ENCODE assay signal across 30 cellular contexts in genomic region chr12:14903386-14904098, GRCh38. TPM values are rescaled to one million over a fixed set of nuclear protein-coding genes. Genes with fewer than 3 reads are reported as not detected.
DNase-seq lines count a peak whose midpoint lies in the region; ATAC-seq and TF ChIP-seq lines count a peak whose summit lies in the region.
"Had no signal": no experiment of that assay in that cellular context is flagged by ENCODE, and none has a peak within 500 bp of the region (broad histone marks: within the 10 kb centered on the region; RNA-seq: fewer than 3 reads in every experiment).

No MANE protein-coding gene starts in this region.

- peaks cover 7% of the 10 kb centered on the region for H3K9me3 Mint-ChIP-seq in mesothelial cell of epicardium
- H3K9me3 Mint-ChIP-seq: activated naive CD8-positive, alpha-beta T cell treated with anti-CD3 and anti-CD28 coated beads, Interleukin-2, amount 50 U/mL, for 24 hours; T-helper 1 cell treated with Interleukin-12 subunit alpha and Interleukin-12 subunit beta and Interleukin-4 antibody, amounts not matched to agents 30 μg/mL and 1 μg/mL, for 36 hours had no signal

- 92 to 94% (median 93%) methylated on average over 5 of the region's 5 CpGs for WGBS in heart left ventricle, 4 donors

- no peak for DNase-seq in right atrium auricular region (ENCODE audit: low spot score)
- no peak for DNase-seq in heart left ventricle
- no peak for DNase-seq in mesothelial cell of epicardium (ENCODE audit: low spot score in 2 of 2, unreplicated experiment in 2 of 2)
- DNase-seq in activated CD8-positive, alpha-beta memory T cell treated with anti-CD3 and anti-CD28 coated beads, Interleukin-2, amount 50 U/mL, for 48 hours, result no peak
- DNase-seq: activated CD4-positive, alpha-beta T cell treated with anti-CD3 and anti-CD28 coated beads for 1 hour; activated CD8-positive, alpha-beta T cell treated with anti-CD3 and anti-CD28 coated beads, Interleukin-2, amount 10 ng/mL, durations not matched to agents 7 days and 5 days; activated gamma-delta T cell; activated naive CD8-positive, alpha-beta T cell treated with anti-CD3 and anti-CD28 coated beads, Interleukin-2, amount 50 U/mL, for 24 hours; body of pancreas; COR-L47; DMS79 treated with DMSO at 0.1 percent for 48 hours; H7; kidney; MM.1S; NCI-H1417; NCI-H2029 treated with DMSO at 0.1 percent for 48 hours; NCI-H446 treated with DMSO at 0.1 percent for 48 hours; sigmoid colon; stimulated activated CD4-positive, alpha-beta T cell treated with anti-CD3 and anti-CD28 coated beads, Interleukin-15, amount 100 ng/mL, for 24 hours; stimulated activated naive CD4-positive, alpha-beta T cell; thyroid gland had no signal

- no peak for ATAC-seq in heart left ventricle
- no peak for ATAC-seq in HG02981 (IDR thresholded peaks at IDR 0.05; ENCODE audit: unreplicated experiment)
- no peak for ATAC-seq in HG03196 (IDR thresholded peaks at IDR 0.05; ENCODE audit: unreplicated experiment)
- ATAC-seq: activated CD8-positive, alpha-beta T cell treated with anti-CD3 and anti-CD28 coated beads, Interleukin-2, amount 10 ng/mL, durations not matched to agents 7 days and 5 days; activated naive CD8-positive, alpha-beta T cell treated with anti-CD3 and anti-CD28 coated beads, Interleukin-2, amount 50 U/mL, for 24 hours; body of pancreas had no signal

- peaks cover 12% of the 10 kb centered on the region for H3K36me3 Mint-ChIP-seq in mesothelial cell of epicardium

- H3K27me3 ChIP-seq in right atrium auricular region, result no peaks in the 10 kb centered on the region
- no peaks in the 10 kb centered on the region for H3K27me3 ChIP-seq in heart left ventricle
- H3K27me3 ChIP-seq: BLaER1 treated with 17β-estradiol and CSF1 and Interleukin-3, amounts not matched to agents 10 nM and 100 nM; body of pancreas; sigmoid colon; thyroid gland had no signal

- no peak for TF ChIP-seq POLR2A in heart left ventricle (IDR thresholded peaks at IDR 0.05)

- no peak overlapping the region for H3K4me3 Mint-ChIP-seq in mesothelial cell of epicardium
- H3K4me3 Mint-ChIP-seq: activated CD8-positive, alpha-beta T cell treated with anti-CD3 and anti-CD28 coated beads, Interleukin-2, amount 10 ng/mL, durations not matched to agents 7 days and 5 days; activated naive CD8-positive, alpha-beta T cell treated with anti-CD3 and anti-CD28 coated beads, Interleukin-2, amount 50 U/mL, for 24 hours; T-helper 1 cell treated with Interleukin-12 subunit alpha and Interleukin-12 subunit beta and Interleukin-4 antibody, amounts not matched to agents 30 μg/mL and 1 μg/mL, for 36 hours had no signal

- peak overlapping the region; percentile 92 for H3K27ac Mint-ChIP-seq in mesothelial cell of epicardium
- H3K27ac Mint-ChIP-seq: activated CD8-positive, alpha-beta T cell treated with anti-CD3 and anti-CD28 coated beads, Interleukin-2, amount 10 ng/mL, durations not matched to agents 7 days and 5 days; activated naive CD8-positive, alpha-beta T cell treated with anti-CD3 and anti-CD28 coated beads, Interleukin-2, amount 50 U/mL, for 24 hours; T-helper 1 cell treated with Interleukin-12 subunit alpha and Interleukin-12 subunit beta and Interleukin-4 antibody, amounts not matched to agents 30 μg/mL and 1 μg/mL, for 36 hours had no signal

- H3K36me3 ChIP-seq in right atrium auricular region (no peaks in the 10 kb centered on the region), heart left ventricle (no peaks in the 10 kb centered on the region)
- H3K36me3 ChIP-seq: sigmoid colon, thyroid gland had no signal

- peak overlapping the region; percentile 54 to 56 for H3K27ac ChIP-seq in right atrium auricular region
- peak overlapping the region in 6 of 12 donors; percentile 29 to 79 (median 66) for H3K27ac ChIP-seq in heart left ventricle
- H3K27ac ChIP-seq in VCaP, result peak overlapping the region; percentile 77; the same call in 1 of the 2 replicates
- H3K27ac ChIP-seq: BLaER1 treated with 17β-estradiol and CSF1 and Interleukin-3, amounts not matched to agents 10 nM and 100 nM; RWPE1 had no signal

- no peak for TF ChIP-seq CTCF in right atrium auricular region (IDR thresholded peaks at IDR 0.05)
- TF ChIP-seq CTCF in heart left ventricle (IDR thresholded peaks at IDR 0.05), result no peak
- no peak for TF ChIP-seq CTCF in VCaP (conservative IDR thresholded peaks at IDR 0.05)
- TF ChIP-seq CTCF in mesothelial cell of epicardium (IDR thresholded peaks at IDR 0.05; ENCODE audit: unreplicated experiment), result no peak

- H3K27me3 Mint-ChIP-seq in mesothelial cell of epicardium (ENCODE audit: low read depth), result no peaks in the 10 kb centered on the region
- H3K27me3 Mint-ChIP-seq: activated naive CD8-positive, alpha-beta T cell treated with anti-CD3 and anti-CD28 coated beads, Interleukin-2, amount 50 U/mL, for 24 hours had no signal

- H3K4me3 ChIP-seq in right atrium auricular region (no peak overlapping the region), heart left ventricle (no peak overlapping the region)
- H3K4me3 ChIP-seq: BLaER1 treated with 17β-estradiol and CSF1 and Interleukin-3, amounts not matched to agents 10 nM and 100 nM; body of pancreas; sigmoid colon; SK-N-MC; thyroid gland had no signal

- peaks cover 0 to 36% of the 10 kb centered on the region in 2 donors for H3K4me1 ChIP-seq in right atrium auricular region
- H3K4me1 ChIP-seq in heart left ventricle, result peaks cover 0 to 59% (median 36%) of the 10 kb centered on the region in 12 donors

- H3K9me3 ChIP-seq in right atrium auricular region (no peaks in the 10 kb centered on the region), heart left ventricle (no peaks in the 10 kb centered on the region)
- H3K9me3 ChIP-seq: body of pancreas, sigmoid colon, thyroid gland had no signal

- intact Hi-C loops in heart left ventricle (cut with DNase I), result loop anchor here in 2 of 10 donors (5.0 kb wide), 2 partner anchors 44 to 49 kb away; no protein-coding TSS in a partner anchor

- peaks cover 45% of the 10 kb centered on the region for H3K4me1 Mint-ChIP-seq in mesothelial cell of epicardium

RNA-seq across cellular contexts. Expression of gene MGP, which starts 17.9 kb away (rescaled TPM):
- total RNA-seq in right atrium auricular region (100 to 1,000 TPM; 287 to 454 TPM), heart left ventricle (100 to 1,000 TPM; 147 to 651 (median 255) TPM), mesothelial cell of epicardium (202 to 221 TPM (median 202 TPM) in 3 replicates)
- 100 to 1,000 TPM; 142 to 336 TPM for polyA plus RNA-seq in heart left ventricle
- total RNA-seq: H7 had no signal

RNA-seq across cellular contexts. Expression of gene ERP27, which starts 34.8 kb away (rescaled TPM):
- total RNA-seq in right atrium auricular region, result under 1 TPM; 0.31 to 0.70 TPM
- under 1 TPM in 7 of 9 donors, not detected in 2; 0.14 to 0.93 (median 0.24) TPM for total RNA-seq in heart left ventricle
- under 1 TPM; 0.12 to 0.15 TPM for polyA plus RNA-seq in heart left ventricle
- total RNA-seq in mesothelial cell of epicardium, result 55.2 to 60.4 TPM (median 58.1 TPM) in 3 replicates
- total RNA-seq: H7, lung microvascular endothelial cell, sigmoid colon had no signal
- polyA plus RNA-seq: AG04450 had no signal

RNA-seq across cellular contexts. Expression of gene ARHGDIB, which starts 57.9 kb away (rescaled TPM):
- 100 to 1,000 TPM in 1 of 2 donors, 10 to 100 TPM in 1; 69.5 to 124 TPM for total RNA-seq in right atrium auricular region
- 100 to 1,000 TPM in 2 of 9 donors, 10 to 100 TPM in 7; 30.5 to 256 (median 53.6) TPM for total RNA-seq in heart left ventricle
- 10 to 100 TPM; 65.8 to 81.5 TPM for polyA plus RNA-seq in heart left ventricle
- total RNA-seq in mesothelial cell of epicardium, result 26.2 to 30.1 TPM (median 28.5 TPM) in 3 replicates

Comparison
In these comparisons a context has a peak if more than half of its experiments do, and no peak if none do; other contexts are left out.
1. RNA of gene ERP27, which starts 34.8 kb away (total RNA-seq): 55.2 to 60.4 TPM in mesothelial cell of epicardium; 0.31 to 0.70 TPM in right atrium auricular region and 0.14 to 0.93 TPM in heart left ventricle; every median in the first group is over 10 times any median in the second.